In the genomic region with DNA sequence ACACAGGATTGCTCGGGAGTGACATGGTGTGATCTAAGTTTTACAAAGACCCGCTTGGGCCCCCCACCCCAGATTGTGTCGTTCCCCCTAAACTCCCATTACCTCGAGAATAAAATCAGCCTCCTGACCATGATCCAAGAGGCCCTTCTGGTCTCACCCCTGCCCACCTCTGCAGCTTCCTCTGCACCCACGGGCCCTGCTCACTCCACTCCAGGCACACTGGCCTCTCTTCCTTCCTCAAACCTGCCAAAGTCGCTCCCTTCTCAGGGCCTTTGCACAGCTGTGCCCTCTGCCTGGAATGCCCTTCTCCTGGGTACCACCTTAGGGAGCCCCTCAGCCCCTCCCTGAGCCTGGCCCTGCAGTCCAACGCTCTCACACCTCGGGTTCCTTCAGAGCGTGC, we compare ENCODE assay signal across 29 cellular contexts. TPM values are rescaled to one million over a fixed set of nuclear protein-coding genes. Genes with fewer than 3 reads are reported as not detected.
DNase-seq lines count a peak whose midpoint lies in the region; ATAC-seq and TF ChIP-seq lines count a peak whose summit lies in the region.
"Had no signal": no experiment of that assay in that cellular context is flagged by ENCODE, and none has a peak within 500 bp of the region (broad histone marks: within the 10 kb centered on the region; RNA-seq: fewer than 3 reads in every experiment).

No MANE protein-coding gene starts in this region.

- POLR2A ChIA-PET in RWPE1 (lab: Yijun Ruan, JAX; ENCODE audit: low non-redundant PET), result no interaction called here

- H3K4me1 Mint-ChIP-seq in Calu3 (ENCODE audit: low read depth, unreplicated experiment), result peaks cover 84% of the 10 kb centered on the region

- H3K9me3 ChIP-seq in neuronal stem cell (replicated peaks in 1 of 2; ENCODE audit: control insufficient read depth in 2 of 2, insufficient read depth in 1 of 2, low read depth in 1 of 2, low read length in 2 of 2) (no peaks in the 10 kb centered on the region), thyroid gland (no peaks in the 10 kb centered on the region)
- H3K9me3 ChIP-seq: adrenal gland, Peyer's patch, prostate gland, SJCRH30, stomach, tibial nerve had no signal

- no peak overlapping the region for H2BK12ac ChIP-seq in neuronal stem cell (ENCODE audit: low read length)

- ATAC-seq in HG02970 (IDR thresholded peaks at IDR 0.05; ENCODE audit: low FRiP score, unreplicated experiment), result no peak
- ATAC-seq: left colon had no signal

- H3K14ac ChIP-seq in neuronal stem cell (ENCODE audit: low read length), result no peak overlapping the region

- no peak overlapping the region for H4K8ac ChIP-seq in neuronal stem cell (ENCODE audit: low read depth, low read length)

- no peak overlapping the region for H3K4me2 ChIP-seq in neuronal stem cell (ENCODE audit: insufficient read depth, low read length, poor library complexity, severe bottlenecking)

- H3K4ac ChIP-seq in neuronal stem cell (ENCODE audit: low read length), result no peak overlapping the region

- H3K23ac ChIP-seq in neuronal stem cell (ENCODE audit: low read depth, low read length, poor library complexity), result peak overlapping the region; percentile 21

- H3K4me3 Mint-ChIP-seq in Calu3 (ENCODE audit: low read depth, unreplicated experiment), result no peak overlapping the region
- H3K4me3 Mint-ChIP-seq: B cell, brain, memory B cell had no signal

- H3K27ac ChIP-seq in coronary artery (peak overlapping the region; percentile 53 to 76), neuronal stem cell (replicated peaks; ENCODE audit: low read length) (no peak overlapping the region), thyroid gland (no peak overlapping the region), RWPE1 (no peak overlapping the region)
- H3K27ac ChIP-seq: adrenal gland, epithelial cell of prostate, HL-60, Peyer's patch, prostate gland, SJCRH30, stomach, tibial nerve had no signal

- H3K4me3 ChIP-seq in coronary artery (no peak overlapping the region), neuronal stem cell (ENCODE audit: low read length in 2 of 2) (no peak overlapping the region), thyroid gland (replicated peaks in 1 of 3) (no peak overlapping the region)
- H3K4me3 ChIP-seq: adrenal gland, Peyer's patch, prostate gland, SJCRH30, stomach, tibial nerve had no signal

- H4K91ac ChIP-seq in neuronal stem cell (ENCODE audit: low read depth, low read length, poor library complexity), result no peak overlapping the region

- BruUV-seq in Calu3 (replicated peaks; lab: Mats Ljungman, UMichigan), result no TSS peak

- intact Hi-C loops in Calu3 (cut with micrococcal nuclease; ENCODE audit: unreplicated experiment) (no loop called here), thyroid gland (cut with DNase I) (no loop called here)

- H2BK15ac ChIP-seq in neuronal stem cell (ENCODE audit: low read length), result no peak overlapping the region

- no peak for TF ChIP-seq CTCF in Calu3 (IDR thresholded peaks at IDR 0.05; ENCODE audit: unreplicated experiment)
- no peak for TF ChIP-seq CTCF in coronary artery (IDR thresholded peaks at IDR 0.05)
- no peak for TF ChIP-seq CTCF in thyroid gland (IDR thresholded peaks at IDR 0.05)
- no peak for TF ChIP-seq CTCF in RWPE1 (conservative IDR thresholded peaks at IDR 0.05; ENCODE audit: low read depth)

- no peak overlapping the region for H2AFZ ChIP-seq in neuronal stem cell (ENCODE audit: low read length)

- no peaks in the 10 kb centered on the region for H3K9me3 Mint-ChIP-seq in Calu3 (ENCODE audit: low read depth, unreplicated experiment)
- H3K9me3 Mint-ChIP-seq: memory B cell had no signal

- no peaks in the 10 kb centered on the region for H3K27me3 Mint-ChIP-seq in Calu3 (ENCODE audit: unreplicated experiment)
- H3K27me3 Mint-ChIP-seq: B cell, memory B cell had no signal

- peak overlapping the region; percentile 82 for H2AK5ac ChIP-seq in neuronal stem cell (ENCODE audit: low read depth, low read length)

- no peak overlapping the region for H2BK5ac ChIP-seq in neuronal stem cell (ENCODE audit: low read length)

- H3K27me3 ChIP-seq in neuronal stem cell (ENCODE audit: control insufficient read depth in 3 of 3, insufficient read depth in 3 of 3, low read depth in 1 of 3, low read length in 3 of 3), result no peaks in the 10 kb centered on the region
- no peaks in the 10 kb centered on the region for H3K27me3 ChIP-seq in thyroid gland
- H3K27me3 ChIP-seq: adrenal gland, Peyer's patch, SJCRH30, stomach, tibial nerve had no signal

- DNase-seq in NCI-H2196 treated with DMSO at 0.1 percent for 48 hours (lab: John Stamatoyannopoulos, UW; ENCODE audit: unreplicated experiment) (peak; percentile 14), NCI-H2196 (lab: John Stamatoyannopoulos, UW; ENCODE audit: unreplicated experiment) (no peak), Calu3 (no peak), coronary artery (ENCODE audit: low spot score) (no peak), neuronal stem cell (ENCODE audit: low spot score) (no peak), thyroid gland (no peak), RWPE1 (ENCODE audit: low spot score) (no peak)
- DNase-seq: activated CD4-positive, CD25-positive, alpha-beta regulatory T cell; activated naive CD4-positive, alpha-beta T cell treated with Interleukin-2 at 50 U/mL for 16 hours; adrenal gland; DMS79; GDM1; GOT3; Karpas-422; left colon; NCI-H187; NCI-H510A; Peyer's patch; SJCRH30; stomach; T-helper 1 cell had no signal

- H3K36me3 ChIP-seq in neuronal stem cell (replicated peaks in 1 of 2; ENCODE audit: control insufficient read depth in 2 of 2, insufficient read depth in 2 of 2, low read length in 2 of 2) (no peaks in the 10 kb centered on the region), thyroid gland (no peaks in the 10 kb centered on the region)
- H3K36me3 ChIP-seq: prostate gland, SJCRH30, tibial nerve had no signal

- peaks cover 94% of the 10 kb centered on the region for H3K36me3 Mint-ChIP-seq in Calu3 (ENCODE audit: insufficient read depth, unreplicated experiment)
- H3K36me3 Mint-ChIP-seq: brain had no signal

- CTCF ChIA-PET in Calu3 (lab: Charles Lee) (interaction anchor here (0.6 to 1.1 kb wide), 2 partner anchors 44 to 89 kb away, joined by 4 to 8 read pairs; no protein-coding TSS in a partner anchor), RWPE1 (lab: Yijun Ruan, JAX) (no interaction called here)

- H3K9ac ChIP-seq in neuronal stem cell (ENCODE audit: low read depth, low read length, poor library complexity), result peak overlapping the region; percentile 46

- no CpG with 5 or more reads among the region's 9 CpGs for WGBS in neuronal stem cell (ENCODE audit: extremely low coverage in 2 of 2, insufficient read length in 2 of 2, insufficient replicate concordance in 1 of 2), 2 donors
- WGBS in thyroid gland, 2 donors, result 81 to 83% methylated on average over 9 of the region's 9 CpGs

- H3K18ac ChIP-seq in neuronal stem cell (ENCODE audit: low read length), result no peak overlapping the region

- peaks cover 4 to 10% of the 10 kb centered on the region in 2 donors for H3K4me1 ChIP-seq in neuronal stem cell (ENCODE audit: control insufficient read depth in 2 of 2, insufficient read depth in 1 of 2, low read depth in 1 of 2, low read length in 2 of 2)
- peaks cover 0 to 28% of the 10 kb centered on the region in 2 donors for H3K4me1 ChIP-seq in thyroid gland

- H2BK120ac ChIP-seq in neuronal stem cell (ENCODE audit: low read depth, low read length), result no peak overlapping the region

- H3K27ac Mint-ChIP-seq in Calu3 (ENCODE audit: unreplicated experiment), result peak overlapping the region; percentile 3
- H3K27ac Mint-ChIP-seq: B cell, brain, memory B cell had no signal

- H3K79me1 ChIP-seq in neuronal stem cell (ENCODE audit: low read depth, low read length), result no peaks in the 10 kb centered on the region

- TF ChIP-seq POLR2A in thyroid gland (IDR thresholded peaks at IDR 0.05), result no peak

RNA-seq across cellular contexts. Expression of gene TGM2, which starts 17.9 kb away (rescaled TPM):
- total RNA-seq in Calu3 (2022) (261 and 311 TPM in 2 replicates), thyroid gland (100 to 1,000 TPM in 1 of 4 donors, 10 to 100 TPM in 3; 16.9 to 133 (median 18.4) TPM)
- 0.46 TPM for polyA plus RNA-seq in neuronal stem cell (2013, experiment 1 of 2)
- 0.39 TPM for polyA plus RNA-seq in neuronal stem cell (2013, experiment 2 of 2)

Comparison
In these comparisons a context has a peak if more than half of its experiments do, and no peak if none do; other contexts are left out.
1. H3K27ac ChIP-seq: peak in coronary artery (2 of 2); none in neuronal stem cell (single experiment), thyroid gland (0 of 3) and RWPE1 (single experiment).